Comparison of ENCODE assay signal across 8 cellular contexts in genomic region chr5:80408976-80409926, GRCh38. TPM values are rescaled to one million over a fixed set of nuclear protein-coding genes. Genes with fewer than 3 reads are reported as not detected.
A peak's percentile ranks its signal among the peaks of the same experiment; 100 is the strongest.
DNase-seq lines count a peak whose midpoint lies in the region; ATAC-seq and TF ChIP-seq lines count a peak whose summit lies in the region.

No MANE protein-coding gene starts in this region.

- H3K27me3 Mint-ChIP-seq in T-helper 2 cell treated with Interferon-gamma antibody and Interleukin-4, amounts not matched to agents 5 μg/mL and 100 μg/mL, for 36 hours (ENCODE audit: low read depth), result peaks cover 4% of the 10 kb centered on the region
- H3K27me3 Mint-ChIP-seq in activated CD8-positive, alpha-beta T cell treated with anti-CD3 and anti-CD28 coated beads for 36 hours, result no peaks in the 10 kb centered on the region

- intact Hi-C loops in activated CD8-positive, alpha-beta T cell treated with anti-CD3 and anti-CD28 coated beads for 36 hours (cut with micrococcal nuclease), result no loop called here

- H3K27ac Mint-ChIP-seq in T-helper 2 cell treated with Interferon-gamma antibody and Interleukin-4, amounts not matched to agents 5 μg/mL and 100 μg/mL, for 36 hours, result peak overlapping the region; percentile 24
- no peak overlapping the region for H3K27ac Mint-ChIP-seq in activated CD8-positive, alpha-beta T cell treated with anti-CD3 and anti-CD28 coated beads for 36 hours

- H3K27ac ChIP-seq in substantia nigra (ENCODE audit: low read depth, low read length, poor library complexity, severe bottlenecking), result peak overlapping the region; percentile 97

- ATAC-seq in activated CD8-positive, alpha-beta T cell treated with anti-CD3 and anti-CD28 coated beads for 36 hours, result no peak
- ATAC-seq in HG03097 (IDR thresholded peaks at IDR 0.05; ENCODE audit: low FRiP score, unreplicated experiment) (no peak), GM21529 (IDR thresholded peaks at IDR 0.05; ENCODE audit: unreplicated experiment) (no peak)

- no peak for DNase-seq in T-helper 2 cell treated with Interferon-gamma antibody and Interleukin-4, amounts not matched to agents 5 μg/mL and 100 μg/mL, for 36 hours (ENCODE audit: low spot score)
- DNase-seq in T-helper 2 cell, result no peak
- DNase-seq in activated CD8-positive, alpha-beta T cell treated with anti-CD3 and anti-CD28 coated beads for 36 hours, result no peak
- DNase-seq in inferior parietal cortex (ENCODE audit: extremely low spot score), result peak; percentile 54
- DNase-seq in substantia nigra (lab: John Stamatoyannopoulos, UW), result peak in 2 of 49 donors; percentile 1 to 24
- no peak for DNase-seq in cerebellar nuclear complex (lab: John Stamatoyannopoulos, UW)

- CTCF ChIA-PET in activated CD8-positive, alpha-beta T cell treated with anti-CD3 and anti-CD28 coated beads for 36 hours (lab: Charles Lee), result interaction anchor here (0.9 kb wide), 1 partner anchor 699 kb away, joined by 3 read pairs; no protein-coding TSS in a partner anchor

- peak overlapping the region; percentile 99 for H3K4me3 Mint-ChIP-seq in T-helper 2 cell treated with Interferon-gamma antibody and Interleukin-4, amounts not matched to agents 5 μg/mL and 100 μg/mL, for 36 hours
- H3K4me3 Mint-ChIP-seq in activated CD8-positive, alpha-beta T cell treated with anti-CD3 and anti-CD28 coated beads for 36 hours, result peak overlapping the region; percentile 85

- peaks cover 19% of the 10 kb centered on the region for H3K4me1 Mint-ChIP-seq in T-helper 2 cell treated with Interferon-gamma antibody and Interleukin-4, amounts not matched to agents 5 μg/mL and 100 μg/mL, for 36 hours (ENCODE audit: low read depth)
- H3K4me1 Mint-ChIP-seq in activated CD8-positive, alpha-beta T cell treated with anti-CD3 and anti-CD28 coated beads for 36 hours (ENCODE audit: low read depth), result peaks cover 19% of the 10 kb centered on the region

- peaks cover 8% of the 10 kb centered on the region for H3K36me3 Mint-ChIP-seq in T-helper 2 cell treated with Interferon-gamma antibody and Interleukin-4, amounts not matched to agents 5 μg/mL and 100 μg/mL, for 36 hours (ENCODE audit: low read depth)
- H3K36me3 Mint-ChIP-seq in activated CD8-positive, alpha-beta T cell treated with anti-CD3 and anti-CD28 coated beads for 36 hours (ENCODE audit: low read depth), result peaks cover 2% of the 10 kb centered on the region

- TF ChIP-seq CTCF in activated CD8-positive, alpha-beta T cell treated with anti-CD3 and anti-CD28 coated beads for 36 hours (IDR thresholded peaks at IDR 0.05), result no peak

- H3K9me3 Mint-ChIP-seq in T-helper 2 cell treated with Interferon-gamma antibody and Interleukin-4, amounts not matched to agents 5 μg/mL and 100 μg/mL, for 36 hours, result no peaks in the 10 kb centered on the region
- no peaks in the 10 kb centered on the region for H3K9me3 Mint-ChIP-seq in activated CD8-positive, alpha-beta T cell treated with anti-CD3 and anti-CD28 coated beads for 36 hours

- POLR2A ChIA-PET in activated CD8-positive, alpha-beta T cell treated with anti-CD3 and anti-CD28 coated beads for 36 hours (lab: Charles Lee), result no interaction called here

RNA-seq across cellular contexts. Expression of gene ZFYVE16, which starts 1.4 kb away (rescaled TPM):
- total RNA-seq in activated CD8-positive, alpha-beta T cell treated with anti-CD3 and anti-CD28 coated beads for 36 hours, result 1 to 10 TPM; 5.9 to 6.7 TPM
